ENCODE assay signal across 19 cellular contexts in the genomic region with DNA sequence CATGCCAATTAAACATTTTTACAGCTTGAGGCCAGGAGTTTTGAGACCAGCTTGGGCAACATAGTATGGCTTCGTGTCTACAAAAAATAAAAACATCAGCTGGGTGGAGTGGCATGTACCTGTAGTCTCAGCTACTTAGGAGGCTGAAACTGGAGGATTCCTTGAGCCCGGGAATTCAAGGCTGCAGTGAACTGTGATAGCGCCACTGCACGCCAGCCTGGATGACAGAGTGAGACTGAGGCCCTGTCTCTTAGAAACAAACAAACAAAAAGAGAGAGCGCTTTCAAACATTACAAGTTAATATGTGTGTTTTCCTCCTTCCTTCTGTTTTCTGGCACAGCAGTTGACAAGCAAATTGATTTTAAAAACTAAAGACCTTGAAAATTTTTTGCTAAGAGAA. TPM values are rescaled to one million over a fixed set of nuclear protein-coding genes. Genes with fewer than 3 reads are reported as not detected.
DNase-seq lines count a peak whose midpoint lies in the region; ATAC-seq lines count a peak whose summit lies in the region.
"Had no signal": no experiment of that assay in that cellular context is flagged by ENCODE, and none has a peak within 500 bp of the region (broad histone marks: within the 10 kb centered on the region; RNA-seq: fewer than 3 reads in every experiment).

No MANE protein-coding gene starts in this region.

- H3K4me3 Mint-ChIP-seq in activated T-cell treated with anti-CD3 and anti-CD28 coated beads, Interleukin-2, amount 50 U/mL, for 24 hours: no peak overlapping the region
- peak overlapping the region in 1 of 2 donors; percentile 48 for H3K4me3 Mint-ChIP-seq in activated T-cell treated with anti-CD3 and anti-CD28 coated beads, Interleukin-2, amount 50 U/mL, for 72 hours
- peak overlapping the region in 3 of 4 donors; percentile 17 to 42 (median 40) for H3K4me3 Mint-ChIP-seq in CD4-positive, CD25-positive, alpha-beta regulatory T cell
- peak overlapping the region; percentile 69 for H3K4me3 Mint-ChIP-seq in activated T-helper 17 cell treated with anti-CD3 and anti-CD28 coated beads, Interleukin-2, amount 50 U/mL, for 72 hours
- peak overlapping the region in 5 of 10 donors; percentile 41 to 73 (median 61) for H3K4me3 Mint-ChIP-seq in naive thymus-derived CD8-positive, alpha-beta T cell

- H3K4me1 ChIP-seq in CD4-positive, CD25-positive, alpha-beta regulatory T cell (ENCODE audit: control insufficient read depth, insufficient read depth, low read length, poor library complexity, severe bottlenecking): peaks cover 76% of the 10 kb centered on the region

- no peak overlapping the region for H3K27ac ChIP-seq in CD4-positive, CD25-positive, alpha-beta regulatory T cell (ENCODE audit: insufficient read depth, low read length, poor library complexity, severe bottlenecking)
- H3K27ac ChIP-seq: C4-2B had no signal

- H3K36me3 ChIP-seq in CD4-positive, CD25-positive, alpha-beta regulatory T cell (ENCODE audit: control insufficient read depth, insufficient read depth, low read length): no peaks in the 10 kb centered on the region

- no peaks in the 10 kb centered on the region for H3K27me3 Mint-ChIP-seq in activated T-cell treated with anti-CD3 and anti-CD28 coated beads, Interleukin-2, amount 50 U/mL, for 24 hours
- no peaks in the 10 kb centered on the region for H3K27me3 Mint-ChIP-seq in activated T-cell treated with anti-CD3 and anti-CD28 coated beads, Interleukin-2, amount 50 U/mL, for 72 hours (ENCODE audit: low read depth)
- H3K27me3 Mint-ChIP-seq in CD4-positive, CD25-positive, alpha-beta regulatory T cell: no peaks in the 10 kb centered on the region
- H3K27me3 Mint-ChIP-seq in activated T-helper 17 cell treated with anti-CD3 and anti-CD28 coated beads, Interleukin-2, amount 50 U/mL, for 72 hours: no peaks in the 10 kb centered on the region
- H3K27me3 Mint-ChIP-seq in naive thymus-derived CD8-positive, alpha-beta T cell: no peaks in the 10 kb centered on the region

- H3K4me3 ChIP-seq in CD4-positive, CD25-positive, alpha-beta regulatory T cell (ENCODE audit: low read depth, low read length): no peak overlapping the region

- no peak for DNase-seq in activated T-cell treated with anti-CD3 and anti-CD28 coated beads, Interleukin-2, amount 50 U/mL, for 24 hours
- no peak for DNase-seq in activated T-cell treated with anti-CD3 and anti-CD28 coated beads, Interleukin-2, amount 50 U/mL, for 72 hours
- no peak for DNase-seq in CD4-positive, CD25-positive, alpha-beta regulatory T cell
- no peak for DNase-seq in naive thymus-derived CD8-positive, alpha-beta T cell
- no peak for DNase-seq in stimulated activated naive CD8-positive, alpha-beta T cell treated with anti-CD3 and anti-CD28 coated beads, Interleukin-15, Interleukin-2, amounts not matched to agents 100 U/mL and 50 U/mL, for 24 hours
- DNase-seq in T1000 (lab: John Stamatoyannopoulos, UW): no peak
- DNase-seq: AML-193, COR-L47, MM.1S, NCI-H1048, NCI-H1417 treated with DMSO at 0.1 percent for 48 hours, NCI-H187, NCI-H446, NCI-H526, OCI-M1, Right ventricle myocardium superior had no signal

- no peaks in the 10 kb centered on the region for H3K9me3 Mint-ChIP-seq in activated T-cell treated with anti-CD3 and anti-CD28 coated beads, Interleukin-2, amount 50 U/mL, for 24 hours
- no peaks in the 10 kb centered on the region for H3K9me3 Mint-ChIP-seq in activated T-cell treated with anti-CD3 and anti-CD28 coated beads, Interleukin-2, amount 50 U/mL, for 72 hours
- H3K9me3 Mint-ChIP-seq in CD4-positive, CD25-positive, alpha-beta regulatory T cell: no peaks in the 10 kb centered on the region
- no peaks in the 10 kb centered on the region for H3K9me3 Mint-ChIP-seq in activated T-helper 17 cell treated with anti-CD3 and anti-CD28 coated beads, Interleukin-2, amount 50 U/mL, for 72 hours
- no peaks in the 10 kb centered on the region for H3K9me3 Mint-ChIP-seq in naive thymus-derived CD8-positive, alpha-beta T cell

- H3K27me3 ChIP-seq in CD4-positive, CD25-positive, alpha-beta regulatory T cell (ENCODE audit: control insufficient read depth, insufficient read depth, low read length): no peaks in the 10 kb centered on the region

- H3K36me3 Mint-ChIP-seq in activated T-cell treated with anti-CD3 and anti-CD28 coated beads, Interleukin-2, amount 50 U/mL, for 24 hours (ENCODE audit: low read depth): no peaks in the 10 kb centered on the region
- no peaks in the 10 kb centered on the region for H3K36me3 Mint-ChIP-seq in activated T-cell treated with anti-CD3 and anti-CD28 coated beads, Interleukin-2, amount 50 U/mL, for 72 hours (ENCODE audit: insufficient read depth in 2 of 2)
- H3K36me3 Mint-ChIP-seq in CD4-positive, CD25-positive, alpha-beta regulatory T cell: no peaks in the 10 kb centered on the region
- H3K36me3 Mint-ChIP-seq in activated T-helper 17 cell treated with anti-CD3 and anti-CD28 coated beads, Interleukin-2, amount 50 U/mL, for 72 hours (ENCODE audit: low read depth): no peaks in the 10 kb centered on the region
- H3K36me3 Mint-ChIP-seq in naive thymus-derived CD8-positive, alpha-beta T cell: no peaks in the 10 kb centered on the region

- H3K27ac Mint-ChIP-seq in activated T-cell treated with anti-CD3 and anti-CD28 coated beads, Interleukin-2, amount 50 U/mL, for 24 hours: peak overlapping the region; percentile 22
- no peak overlapping the region for H3K27ac Mint-ChIP-seq in activated T-cell treated with anti-CD3 and anti-CD28 coated beads, Interleukin-2, amount 50 U/mL, for 72 hours
- no peak overlapping the region for H3K27ac Mint-ChIP-seq in CD4-positive, CD25-positive, alpha-beta regulatory T cell
- no peak overlapping the region for H3K27ac Mint-ChIP-seq in activated T-helper 17 cell treated with anti-CD3 and anti-CD28 coated beads, Interleukin-2, amount 50 U/mL, for 72 hours
- peak overlapping the region in 7 of 10 donors; percentile 2 to 57 (median 43) for H3K27ac Mint-ChIP-seq in naive thymus-derived CD8-positive, alpha-beta T cell

- H3K4me1 Mint-ChIP-seq in activated T-cell treated with anti-CD3 and anti-CD28 coated beads, Interleukin-2, amount 50 U/mL, for 24 hours (ENCODE audit: low read depth): peaks cover 91% of the 10 kb centered on the region
- H3K4me1 Mint-ChIP-seq in activated T-cell treated with anti-CD3 and anti-CD28 coated beads, Interleukin-2, amount 50 U/mL, for 72 hours (ENCODE audit: low read depth): peaks cover 98% of the 10 kb centered on the region
- peaks cover 74 to 92% (median 84%) of the 10 kb centered on the region in 4 donors for H3K4me1 Mint-ChIP-seq in CD4-positive, CD25-positive, alpha-beta regulatory T cell
- H3K4me1 Mint-ChIP-seq in activated T-helper 17 cell treated with anti-CD3 and anti-CD28 coated beads, Interleukin-2, amount 50 U/mL, for 72 hours: peaks cover 63% of the 10 kb centered on the region
- peaks cover 51 to 99% (median 91%) of the 10 kb centered on the region in 4 donors for H3K4me1 Mint-ChIP-seq in naive thymus-derived CD8-positive, alpha-beta T cell

- no peaks in the 10 kb centered on the region for H3K9me3 ChIP-seq in CD4-positive, CD25-positive, alpha-beta regulatory T cell (ENCODE audit: control insufficient read depth in 2 of 2, low read length in 2 of 2)

- ATAC-seq in activated T-cell treated with anti-CD3 and anti-CD28 coated beads, Interleukin-2, amount 50 U/mL, for 72 hours (replicated peaks in 1 of 2): no peak
- ATAC-seq in CD4-positive, CD25-positive, alpha-beta regulatory T cell (ENCODE audit: low read depth in 2 of 2): no peak
- no peak for ATAC-seq in activated T-helper 17 cell treated with anti-CD3 and anti-CD28 coated beads, Interleukin-2, amount 50 U/mL, for 72 hours (replicated peaks)
- ATAC-seq in naive thymus-derived CD8-positive, alpha-beta T cell: no peak
- ATAC-seq in stimulated activated naive CD8-positive, alpha-beta T cell treated with anti-CD3 and anti-CD28 coated beads, Interleukin-15, Interleukin-2, amounts not matched to agents 100 U/mL and 50 U/mL, for 24 hours: no peak
- ATAC-seq in GM21717 (IDR thresholded peaks at IDR 0.05; ENCODE audit: unreplicated experiment): no peak

- POLR2A ChIA-PET in naive thymus-derived CD8-positive, alpha-beta T cell (lab: Charles Lee): no interaction called here

RNA-seq across cellular contexts. Expression of gene EPC2, which starts 9.9 kb away (rescaled TPM):
- total RNA-seq in activated T-cell treated with anti-CD3 and anti-CD28 coated beads, Interleukin-2, amount 50 U/mL, for 72 hours: 10 to 100 TPM; 33.2 to 37.2 TPM
- total RNA-seq in CD4-positive, CD25-positive, alpha-beta regulatory T cell: 74.2 TPM
- polyA plus RNA-seq in CD4-positive, CD25-positive, alpha-beta regulatory T cell: 1 to 10 TPM; 1.8 to 3.0 (median 2.7) TPM
- total RNA-seq in activated T-helper 17 cell treated with anti-CD3 and anti-CD28 coated beads, Interleukin-2, amount 50 U/mL, for 72 hours: 10 to 100 TPM; 22.5 to 25.7 TPM
- 10 to 100 TPM; 91.1 to 94.7 TPM for total RNA-seq in naive thymus-derived CD8-positive, alpha-beta T cell
- 1 to 10 TPM; 2.5 to 3.7 (median 3.0) TPM for polyA plus RNA-seq in naive thymus-derived CD8-positive, alpha-beta T cell

Comparison
In these comparisons a context has a peak if more than half of its experiments do, and no peak if none do; other contexts are left out.
1. H3K27ac Mint-ChIP-seq: peak in activated T-cell treated with anti-CD3 and anti-CD28 coated beads, Interleukin-2, amount 50 U/mL, for 24 hours (single experiment) and naive thymus-derived CD8-positive, alpha-beta T cell (7 of 10); none in activated T-cell treated with anti-CD3 and anti-CD28 coated beads, Interleukin-2, amount 50 U/mL, for 72 hours (single experiment), CD4-positive, CD25-positive, alpha-beta regulatory T cell (0 of 3) and activated T-helper 17 cell treated with anti-CD3 and anti-CD28 coated beads, Interleukin-2, amount 50 U/mL, for 72 hours (single experiment).